In genomic region chr12:92485356-92486348, GRCh38 we compare ENCODE assay signal across 11 cellular contexts.
DNase-seq lines count a peak whose midpoint lies in the region; ATAC-seq and TF ChIP-seq lines count a peak whose summit lies in the region.
"Had no signal": no experiment of that assay in that cellular context is flagged by ENCODE, and none has a peak within 500 bp of the region (broad histone marks: within the 10 kb centered on the region; RNA-seq: fewer than 3 reads in every experiment).

No MANE protein-coding gene starts in this region.

- H3K36me3 ChIP-seq in sigmoid colon = no peaks in the 10 kb centered on the region

- H3K4me3 ChIP-seq in fibroblast of villous mesenchyme (ENCODE audit: low read depth, low read length) (no peak overlapping the region), sigmoid colon (no peak overlapping the region)

- TF ChIP-seq EP300 in sigmoid colon (IDR thresholded peaks at IDR 0.05) = no peak

- TF ChIP-seq POLR2A in sigmoid colon (IDR thresholded peaks at IDR 0.05) = no peak

- 67 to 85% methylated on average over 6 of the region's 6 CpGs for WGBS in sigmoid colon, 2 donors

- in situ Hi-C loops in SK-MEL-5 (cut with HindIII; ENCODE audit: low pct_unique_long_range_greater_than_20kb, low sequenced_read_pairs) = no loop called here

- H3K27me3 ChIP-seq in sigmoid colon = no peaks in the 10 kb centered on the region

- intact Hi-C loops in sigmoid colon (cut with DNase I) = no loop called here

- no peak for TF ChIP-seq CTCF in fibroblast of villous mesenchyme (IDR thresholded peaks at IDR 0.05; ENCODE audit: insufficient read depth, low read depth, low read length)
- TF ChIP-seq CTCF in sigmoid colon (IDR thresholded peaks at IDR 0.05) = no peak

- H3K27ac ChIP-seq in sigmoid colon = peak overlapping the region in 3 of 4 donors; percentile 21 to 41 (median 40)

- no peaks in the 10 kb centered on the region for H3K9me3 ChIP-seq in sigmoid colon

- peak; percentile 36 for ATAC-seq in GM21390 (IDR thresholded peaks at IDR 0.05; ENCODE audit: unreplicated experiment)
- ATAC-seq: left colon had no signal

- H3K4me1 ChIP-seq in sigmoid colon = peaks cover 0 to 15% (median 0%) of the 10 kb centered on the region in 4 donors

- DNase-seq in SK-MEL-5 (ENCODE audit: low read depth, low spot score) = peak; percentile 19
- DNase-seq in fibroblast of villous mesenchyme (ENCODE audit: low read depth) = peak; percentile 66
- DNase-seq in sigmoid colon = no peak
- DNase-seq in SW 1271 (lab: John Stamatoyannopoulos, UW) = no peak
- DNase-seq in HuH-7 (ENCODE audit: low spot score) = no peak
- DNase-seq in stimulated activated CD4-positive, alpha-beta T cell treated with anti-CD3 and anti-CD28 coated beads, Interleukin-4, amount 100 ng/mL, for 1 hour = no peak
- DNase-seq in NCI-H524 treated with DMSO at 0.1 percent for 48 hours (lab: John Stamatoyannopoulos, UW) = no peak
- DNase-seq: left colon, OCI-M1, T1000 had no signal

Comparison
In these comparisons a context has a peak if more than half of its experiments do, and no peak if none do; other contexts are left out.
1. DNase-seq: peak in SK-MEL-5 (single experiment) and fibroblast of villous mesenchyme (single experiment); none in sigmoid colon (single experiment), SW 1271 (0 of 2), HuH-7 (single experiment), stimulated activated CD4-positive, alpha-beta T cell treated with anti-CD3 and anti-CD28 coated beads, Interleukin-4, amount 100 ng/mL, for 1 hour (single experiment) and NCI-H524 treated with DMSO at 0.1 percent for 48 hours (single experiment).